1 cellular context compared by ENCODE assay signal in the genomic region with DNA sequence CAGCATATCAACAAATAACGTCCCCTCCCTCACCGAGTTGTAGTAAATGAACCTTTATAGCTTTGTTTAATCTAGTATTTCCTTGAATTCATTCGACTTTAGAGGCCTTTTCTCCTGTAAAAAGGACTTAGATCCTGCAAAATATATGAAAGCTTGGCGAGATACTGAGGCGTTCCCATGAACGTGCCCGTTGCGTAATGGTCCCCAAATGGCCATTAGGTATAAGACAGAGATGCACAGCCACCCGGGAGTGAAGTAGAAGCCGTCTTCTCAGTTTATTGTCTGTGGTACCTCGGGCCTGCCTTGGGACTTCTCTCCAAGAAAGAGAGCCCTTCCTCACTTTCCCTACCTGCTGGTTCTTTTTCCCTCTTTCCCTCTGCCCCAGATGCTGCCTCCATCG.
TF ChIP-seq lines count a peak whose summit lies in the region.

No MANE protein-coding gene starts in this region.

TF ChIP-seq in K562, 482 proteins besides CTCF, POLR2A, EP300 and RAD21:
- TF ChIP-seq CEBPB (tag; IDR thresholded peaks at IDR 0.05): peak; percentile 76
- no peak for TF ChIP-seq PTBP1 (IDR thresholded peaks at IDR 0.05; ENCODE audit: low read depth, low read length)
- TF ChIP-seq CEBPG (CRISPR knock-in tag; IDR thresholded peaks at IDR 0.05): no peak
- TF ChIP-seq CEBPG (tag; conservative IDR thresholded peaks at IDR 0.05 in 1 of 2, IDR thresholded peaks at IDR 0.05 in 1 of 2): peak in 1 of 2 experiments; percentile 55; a peak in 2 of 4 replicates
